Comparison of ENCODE assay signal across 24 cellular contexts in genomic region chr6:111779660-111780059, GRCh38.
DNase-seq lines count a peak whose midpoint lies in the region; ATAC-seq and TF ChIP-seq lines count a peak whose summit lies in the region.
"Had no signal": no experiment of that assay in that cellular context is flagged by ENCODE, and none has a peak within 500 bp of the region (broad histone marks: within the 10 kb centered on the region; RNA-seq: fewer than 3 reads in every experiment).

No MANE protein-coding gene starts in this region.

- peak overlapping the region in 1 of 2 donors; percentile 50 for H3K4me3 Mint-ChIP-seq in activated T-cell treated with anti-CD3 and anti-CD28 coated beads, Interleukin-2, amount 50 U/mL, for 72 hours
- H3K4me3 Mint-ChIP-seq in activated naive CD8-positive, alpha-beta T cell treated with anti-CD3 and anti-CD28 coated beads for 36 hours: no peak overlapping the region
- H3K4me3 Mint-ChIP-seq in natural killer cell treated with Interleukin-12 subunit alpha and Interleukin-12 subunit beta and Interleukin-15 and Interleukin-18, amount 100 ng/mL, for 72 hours: peak overlapping the region; percentile 82
- H3K4me3 Mint-ChIP-seq: brain, nephron progenitor cell had no signal

- H3F3A ChIP-seq in GM23248 (ENCODE audit: insufficient read depth): peaks cover 31% of the 10 kb centered on the region

- no peaks in the 10 kb centered on the region for H3K27me3 Mint-ChIP-seq in activated T-cell treated with anti-CD3 and anti-CD28 coated beads, Interleukin-2, amount 50 U/mL, for 72 hours (ENCODE audit: low read depth)
- no peaks in the 10 kb centered on the region for H3K27me3 Mint-ChIP-seq in activated naive CD8-positive, alpha-beta T cell treated with anti-CD3 and anti-CD28 coated beads for 36 hours
- no peaks in the 10 kb centered on the region for H3K27me3 Mint-ChIP-seq in natural killer cell treated with Interleukin-12 subunit alpha and Interleukin-12 subunit beta and Interleukin-15 and Interleukin-18, amount 100 ng/mL, for 72 hours
- H3K27me3 Mint-ChIP-seq: brain had no signal

- H3K9me3 ChIP-seq in GM23248 (ENCODE audit: low read depth): no peaks in the 10 kb centered on the region
- H3K9me3 ChIP-seq in left lung: no peaks in the 10 kb centered on the region
- H3K9me3 ChIP-seq: BE2C, sigmoid colon, transverse colon had no signal

- H3K36me3 ChIP-seq in GM23248 (ENCODE audit: low read depth): no peaks in the 10 kb centered on the region
- no peaks in the 10 kb centered on the region for H3K36me3 ChIP-seq in left lung
- H3K36me3 ChIP-seq: BE2C, sigmoid colon, transverse colon had no signal

- H3K9me2 ChIP-seq in GM23248 (ENCODE audit: insufficient read depth): no peaks in the 10 kb centered on the region

- H3K4me1 Mint-ChIP-seq in activated T-cell treated with anti-CD3 and anti-CD28 coated beads, Interleukin-2, amount 50 U/mL, for 72 hours (ENCODE audit: low read depth): peaks cover 99% of the 10 kb centered on the region
- H3K4me1 Mint-ChIP-seq in activated naive CD8-positive, alpha-beta T cell treated with anti-CD3 and anti-CD28 coated beads for 36 hours: peaks cover 93% of the 10 kb centered on the region
- peaks cover 86 to 93% of the 10 kb centered on the region in 2 donors for H3K4me1 Mint-ChIP-seq in natural killer cell treated with Interleukin-12 subunit alpha and Interleukin-12 subunit beta and Interleukin-15 and Interleukin-18, amount 100 ng/mL, for 72 hours (ENCODE audit: low read depth in 2 of 2)

- TF ChIP-seq CTCF in left lung (IDR thresholded peaks at IDR 0.05): no peak

- no peaks in the 10 kb centered on the region for H4K20me1 ChIP-seq in GM23248 (ENCODE audit: insufficient read depth)

- in situ Hi-C loops in SK-MEL-5 (cut with HindIII; ENCODE audit: low pct_unique_long_range_greater_than_20kb, low sequenced_read_pairs) (no loop called here), GM23248 (cut with MboI) (no loop called here)

- no peaks in the 10 kb centered on the region for H3K9me3 Mint-ChIP-seq in activated T-cell treated with anti-CD3 and anti-CD28 coated beads, Interleukin-2, amount 50 U/mL, for 72 hours
- peaks cover 5% of the 10 kb centered on the region for H3K9me3 Mint-ChIP-seq in activated naive CD8-positive, alpha-beta T cell treated with anti-CD3 and anti-CD28 coated beads for 36 hours
- H3K9me3 Mint-ChIP-seq in natural killer cell treated with Interleukin-12 subunit alpha and Interleukin-12 subunit beta and Interleukin-15 and Interleukin-18, amount 100 ng/mL, for 72 hours: no peaks in the 10 kb centered on the region
- H3K9me3 Mint-ChIP-seq: brain, nephron progenitor cell had no signal

- intact Hi-C loops in left lung (cut with DNase I): no loop called here

- no peak overlapping the region for H3K4me2 ChIP-seq in GM23248 (ENCODE audit: unreplicated experiment)
- H3K4me2 ChIP-seq: PC-9 had no signal

- DNase-seq in activated T-cell treated with anti-CD3 and anti-CD28 coated beads, Interleukin-2, amount 50 U/mL, for 72 hours: no peak
- no peak for DNase-seq in activated T-cell treated with anti-CD3 and anti-CD28 coated beads, Interleukin-2, amount 50 U/mL, for 1 hour
- DNase-seq in SK-MEL-5 (ENCODE audit: low read depth, low spot score) (peak; percentile 48), iPS-NIHi11 (ENCODE audit: low spot score) (no peak), GM23248 (no peak), left lung (no peak)
- DNase-seq in activated naive CD8-positive, alpha-beta T cell treated with anti-CD3 and anti-CD28 coated beads for 36 hours: no peak
- no peak for DNase-seq in natural killer cell treated with Interleukin-12 subunit alpha and Interleukin-12 subunit beta and Interleukin-15 and Interleukin-18, amount 100 ng/mL, for 72 hours (ENCODE audit: low spot score)
- DNase-seq: activated CD4-positive, alpha-beta T cell treated with anti-CD3 and anti-CD28 coated beads for 1 hour; activated effector memory CD4-positive, alpha-beta T cell treated with Interleukin-2 at 50 U/mL for 16 hours; BE2C; cerebellar nuclear complex; COR-L47; DMS53; HCEC 1CT; NCI-H1417; NCI-H2029; NCI-H524 treated with DMSO at 0.1 percent for 48 hours; nephron progenitor cell; sigmoid colon; stimulated activated CD4-positive, alpha-beta T cell treated with anti-CD3 and anti-CD28 coated beads, Interleukin-4, amount 100 ng/mL, for 1 hour; transverse colon had no signal

- H3K27ac ChIP-seq in GM23248: no peak overlapping the region
- no peak overlapping the region for H3K27ac ChIP-seq in left lung
- H3K27ac ChIP-seq: PC-9 had no signal

- ATAC-seq in activated T-cell treated with anti-CD3 and anti-CD28 coated beads, Interleukin-2, amount 50 U/mL, for 72 hours (replicated peaks in 1 of 2): no peak
- no peak for ATAC-seq in natural killer cell treated with Interleukin-12 subunit alpha and Interleukin-12 subunit beta and Interleukin-15 and Interleukin-18, amount 100 ng/mL, for 72 hours
- no peak for ATAC-seq in left lung

- WGBS in GM23248 (ENCODE audit: low coverage in 1 of 2, low lambda C conversion rate in 2 of 2, missing lambda C conversion rate in 2 of 2), 2 experiments: 92 to 98% methylated on average over 2 of the region's 2 CpGs

- H3K27ac Mint-ChIP-seq in activated T-cell treated with anti-CD3 and anti-CD28 coated beads, Interleukin-2, amount 50 U/mL, for 72 hours: peak overlapping the region; percentile 97
- peak overlapping the region; percentile 55 for H3K27ac Mint-ChIP-seq in activated naive CD8-positive, alpha-beta T cell treated with anti-CD3 and anti-CD28 coated beads for 36 hours
- peak overlapping the region in 1 of 2 donors; percentile 97 for H3K27ac Mint-ChIP-seq in natural killer cell treated with Interleukin-12 subunit alpha and Interleukin-12 subunit beta and Interleukin-15 and Interleukin-18, amount 100 ng/mL, for 72 hours
- H3K27ac Mint-ChIP-seq: nephron progenitor cell had no signal

- H2AFZ ChIP-seq in GM23248: no peak overlapping the region
- H2AFZ ChIP-seq: PC-9 had no signal

- no peak overlapping the region for H3K9ac ChIP-seq in GM23248

- H3K27me3 ChIP-seq in GM23248 (replicated peaks; ENCODE audit: insufficient read depth): no peaks in the 10 kb centered on the region
- H3K27me3 ChIP-seq in left lung: no peaks in the 10 kb centered on the region
- H3K27me3 ChIP-seq: BE2C, sigmoid colon, transverse colon had no signal

- H3K36me3 Mint-ChIP-seq in activated T-cell treated with anti-CD3 and anti-CD28 coated beads, Interleukin-2, amount 50 U/mL, for 72 hours (ENCODE audit: insufficient read depth in 2 of 2): peaks cover 8 to 34% of the 10 kb centered on the region in 2 donors
- H3K36me3 Mint-ChIP-seq in activated naive CD8-positive, alpha-beta T cell treated with anti-CD3 and anti-CD28 coated beads for 36 hours: peaks cover 79% of the 10 kb centered on the region
- peaks cover 7% of the 10 kb centered on the region for H3K36me3 Mint-ChIP-seq in natural killer cell treated with Interleukin-12 subunit alpha and Interleukin-12 subunit beta and Interleukin-15 and Interleukin-18, amount 100 ng/mL, for 72 hours

- H3K4me3 ChIP-seq in GM23248: no peak overlapping the region
- no peak overlapping the region for H3K4me3 ChIP-seq in left lung
- H3K4me3 ChIP-seq: PC-9, sigmoid colon, transverse colon had no signal

- H3K4me1 ChIP-seq in GM23248 (ENCODE audit: insufficient read depth) (peaks cover 46% of the 10 kb centered on the region), left lung (peaks cover 0 to 24% of the 10 kb centered on the region in 2 donors)

- peaks cover 99% of the 10 kb centered on the region for H3K79me2 ChIP-seq in GM23248 (ENCODE audit: insufficient read depth)
